In genomic region chr6:28885149-28885738, GRCh38 we compare ENCODE assay signal across 12 cellular contexts. TPM values are rescaled to one million over a fixed set of nuclear protein-coding genes. Genes with fewer than 3 reads are reported as not detected.
DNase-seq lines count a peak whose midpoint lies in the region; ATAC-seq and TF ChIP-seq lines count a peak whose summit lies in the region.
"Had no signal": no experiment of that assay in that cellular context is flagged by ENCODE, and none has a peak within 500 bp of the region (broad histone marks: within the 10 kb centered on the region; RNA-seq: fewer than 3 reads in every experiment).

No MANE protein-coding gene starts in this region.

- POLR2A ChIA-PET in activated CD8-positive, alpha-beta T cell treated with anti-CD3 and anti-CD28 coated beads, Interleukin-2, amount 10 ng/mL, durations not matched to agents 7 days and 5 days (lab: Charles Lee), result interaction anchor here (0.5 to 4.5 kb wide), 18 partner anchors 7 to 1753 kb away, joined by 3 to 59 read pairs (median 4); partner anchors contain the start of gene TRIM27

- no peak overlapping the region for H3K27ac Mint-ChIP-seq in activated T-cell treated with anti-CD3 and anti-CD28 coated beads, Interleukin-2, amount 50 U/mL, for 24 hours
- peak overlapping the region; percentile 66 for H3K27ac Mint-ChIP-seq in activated CD8-positive, alpha-beta T cell treated with anti-CD3 and anti-CD28 coated beads, Interleukin-2, amount 10 ng/mL, durations not matched to agents 7 days and 5 days

- H2AFZ ChIP-seq in KMS-11 (ENCODE audit: low read depth), result no peak overlapping the region
- H2AFZ ChIP-seq in parathyroid adenoma, result no peak overlapping the region

- H3K79me2 ChIP-seq in KMS-11 (ENCODE audit: insufficient read depth, low read depth) (no peaks in the 10 kb centered on the region), parathyroid adenoma (no peaks in the 10 kb centered on the region)

- H3K9me3 ChIP-seq in parathyroid adenoma (ENCODE audit: control insufficient read depth, low read length) (no peaks in the 10 kb centered on the region), gastrocnemius medialis (no peaks in the 10 kb centered on the region)
- H3K9me3 ChIP-seq: testis had no signal

- no peak for TF ChIP-seq POLR2A in gastrocnemius medialis (IDR thresholded peaks at IDR 0.05)

- no peak overlapping the region for H3K9ac ChIP-seq in KMS-11
- no peak overlapping the region for H3K9ac ChIP-seq in parathyroid adenoma

- no peaks in the 10 kb centered on the region for H4K20me1 ChIP-seq in KMS-11 (ENCODE audit: insufficient read depth)

- H3K36me3 ChIP-seq in KMS-11 (ENCODE audit: insufficient read depth), result no peaks in the 10 kb centered on the region
- no peaks in the 10 kb centered on the region for H3K36me3 ChIP-seq in parathyroid adenoma (ENCODE audit: control insufficient read depth, insufficient read depth, low read length)
- no peaks in the 10 kb centered on the region for H3K36me3 ChIP-seq in gastrocnemius medialis
- H3K36me3 ChIP-seq: HAP-1 had no signal

- H3K27me3 Mint-ChIP-seq in activated T-cell treated with anti-CD3 and anti-CD28 coated beads, Interleukin-2, amount 50 U/mL, for 24 hours, result no peaks in the 10 kb centered on the region
- peaks cover 8% of the 10 kb centered on the region for H3K27me3 Mint-ChIP-seq in activated CD8-positive, alpha-beta T cell treated with anti-CD3 and anti-CD28 coated beads, Interleukin-2, amount 10 ng/mL, durations not matched to agents 7 days and 5 days (ENCODE audit: low read depth)

- H3K4me1 ChIP-seq in KMS-11 (ENCODE audit: low read depth, poor library complexity, severe bottlenecking) (peaks cover 15% of the 10 kb centered on the region), parathyroid adenoma (no peaks in the 10 kb centered on the region), gastrocnemius medialis (no peaks in the 10 kb centered on the region)
- H3K4me1 ChIP-seq: testis had no signal

- H3K36me3 Mint-ChIP-seq in activated T-cell treated with anti-CD3 and anti-CD28 coated beads, Interleukin-2, amount 50 U/mL, for 24 hours (ENCODE audit: low read depth), result no peaks in the 10 kb centered on the region
- H3K36me3 Mint-ChIP-seq in activated CD8-positive, alpha-beta T cell treated with anti-CD3 and anti-CD28 coated beads, Interleukin-2, amount 10 ng/mL, durations not matched to agents 7 days and 5 days (ENCODE audit: low read depth), result peaks cover 22% of the 10 kb centered on the region

- H3K4me1 Mint-ChIP-seq in activated T-cell treated with anti-CD3 and anti-CD28 coated beads, Interleukin-2, amount 50 U/mL, for 24 hours (ENCODE audit: low read depth), result peaks cover 39% of the 10 kb centered on the region
- peaks cover 45% of the 10 kb centered on the region for H3K4me1 Mint-ChIP-seq in activated CD8-positive, alpha-beta T cell treated with anti-CD3 and anti-CD28 coated beads, Interleukin-2, amount 10 ng/mL, durations not matched to agents 7 days and 5 days (ENCODE audit: low read depth)

- peak overlapping the region; percentile 47 for H3K4me3 Mint-ChIP-seq in activated T-cell treated with anti-CD3 and anti-CD28 coated beads, Interleukin-2, amount 50 U/mL, for 24 hours
- H3K4me3 Mint-ChIP-seq in activated CD8-positive, alpha-beta T cell treated with anti-CD3 and anti-CD28 coated beads, Interleukin-2, amount 10 ng/mL, durations not matched to agents 7 days and 5 days, result peak overlapping the region; percentile 65

- H3K4me2 ChIP-seq in KMS-11, result no peak overlapping the region; the same call in 1 of the 2 replicates
- H3K4me2 ChIP-seq in parathyroid adenoma (ENCODE audit: low read length), result peak overlapping the region; percentile 31

- peaks cover 10% of the 10 kb centered on the region for H3K9me3 Mint-ChIP-seq in activated T-cell treated with anti-CD3 and anti-CD28 coated beads, Interleukin-2, amount 50 U/mL, for 24 hours
- H3K9me3 Mint-ChIP-seq in activated CD8-positive, alpha-beta T cell treated with anti-CD3 and anti-CD28 coated beads, Interleukin-2, amount 10 ng/mL, durations not matched to agents 7 days and 5 days (ENCODE audit: insufficient read depth), result peaks cover 12% of the 10 kb centered on the region

- intact Hi-C loops in gastrocnemius medialis (cut with DNase I; ENCODE audit: low total_unique reads), result no loop called here

- TF ChIP-seq CTCF in KMS-11 (conservative IDR thresholded peaks at IDR 0.05; ENCODE audit: low read depth, low read length), result no peak
- TF ChIP-seq CTCF in parathyroid adenoma (IDR thresholded peaks at IDR 0.05), result no peak
- TF ChIP-seq CTCF in gastrocnemius medialis (IDR thresholded peaks at IDR 0.05 in 4 of 5, conservative IDR thresholded peaks at IDR 0.05 in 1 of 5), result no peak

- DNase-seq in activated T-cell treated with anti-CD3 and anti-CD28 coated beads, Interleukin-2, amount 50 U/mL, for 24 hours, result no peak
- DNase-seq in activated T-cell treated with anti-CD3 and anti-CD28 coated beads for 4 hours (no peak), NCI-H510A (lab: John Stamatoyannopoulos, UW) (no peak), gastrocnemius medialis (no peak)
- no peak for DNase-seq in activated CD8-positive, alpha-beta T cell treated with anti-CD3 and anti-CD28 coated beads, Interleukin-2, amount 10 ng/mL, durations not matched to agents 7 days and 5 days
- DNase-seq: DMS 273 treated with DMSO at 0.1 percent for 48 hours had no signal

- in situ Hi-C loops in gastrocnemius medialis (cut with MboI; ENCODE audit: low sequenced_read_pairs in 4 of 4), result no loop called here

- CTCF ChIA-PET in activated CD8-positive, alpha-beta T cell treated with anti-CD3 and anti-CD28 coated beads, Interleukin-2, amount 10 ng/mL, durations not matched to agents 7 days and 5 days (lab: Charles Lee), result interaction anchor here (0.7 to 4.1 kb wide), 8 partner anchors 9 to 131 kb away, joined by 3 to 28 read pairs (median 6); partner anchors contain the start of gene TRIM27

- no peak for ATAC-seq in activated CD8-positive, alpha-beta T cell treated with anti-CD3 and anti-CD28 coated beads, Interleukin-2, amount 10 ng/mL, durations not matched to agents 7 days and 5 days
- no peak for ATAC-seq in gastrocnemius medialis
- ATAC-seq in HG03280 (IDR thresholded peaks at IDR 0.05; ENCODE audit: unreplicated experiment), result no peak

- H3K27me3 ChIP-seq in KMS-11 (ENCODE audit: insufficient read depth, low read depth), result no peaks in the 10 kb centered on the region
- no peaks in the 10 kb centered on the region for H3K27me3 ChIP-seq in parathyroid adenoma (ENCODE audit: control insufficient read depth, insufficient read depth, low read length)
- peaks cover 15 to 23% (median 16%) of the 10 kb centered on the region in 3 donors for H3K27me3 ChIP-seq in gastrocnemius medialis
- H3K27me3 ChIP-seq: testis had no signal

- H3K27ac ChIP-seq in KMS-11, result peak overlapping the region; percentile 32; the same call in 1 of the 2 replicates
- no peak overlapping the region for H3K27ac ChIP-seq in parathyroid adenoma
- H3K27ac ChIP-seq in gastrocnemius medialis, result no peak overlapping the region
- H3K27ac ChIP-seq: HL-60, testis had no signal

- no peak overlapping the region for H3K4me3 ChIP-seq in KMS-11 (IDR thresholded peaks at IDR 0.05; ENCODE audit: insufficient read depth, low read depth, low read length)
- peak overlapping the region; percentile 40 for H3K4me3 ChIP-seq in parathyroid adenoma (ENCODE audit: low read depth, low read length)
- H3K4me3 ChIP-seq in gastrocnemius medialis, result no peak overlapping the region
- H3K4me3 ChIP-seq: HAP-1 had no signal

RNA-seq across cellular contexts. Expression of gene TRIM27, which starts 38.5 kb away (rescaled TPM):
- 10 to 100 TPM; 58.3 to 60.1 TPM for total RNA-seq in activated CD8-positive, alpha-beta T cell treated with anti-CD3 and anti-CD28 coated beads, Interleukin-2, amount 10 ng/mL, durations not matched to agents 7 days and 5 days
- total RNA-seq in gastrocnemius medialis, result 10 to 100 TPM; 33.6 to 45.1 (median 36.1) TPM
